20 cellular contexts compared by ENCODE assay signal in genomic region chr2:75609937-75610508, GRCh38. TPM values are rescaled to one million over a fixed set of nuclear protein-coding genes. Genes with fewer than 3 reads are reported as not detected.
"Had no signal": no experiment of that assay in that cellular context is flagged by ENCODE, and none has a peak within 500 bp of the region (broad histone marks: within the 10 kb centered on the region; RNA-seq: fewer than 3 reads in every experiment).

No MANE protein-coding gene starts in this region.

- H3K36me3 ChIP-seq: adrenal gland, gastrocnemius medialis, heart left ventricle, left ventricle myocardium inferior, prostate gland, right atrium auricular region, tibial artery, WERI-Rb-1 had no signal

- H3K4me3 ChIP-seq: adrenal gland, body of pancreas, gastrocnemius medialis, heart left ventricle, left ventricle myocardium inferior, prostate gland, right atrium auricular region, tibial artery had no signal

- H3K4me1 ChIP-seq: adrenal gland, prostate gland had no signal

- H3K27ac ChIP-seq: adrenal gland, body of pancreas, epithelial cell of prostate, gastrocnemius medialis, heart left ventricle, left ventricle myocardium inferior, prostate gland, right atrium auricular region, tibial artery, WERI-Rb-1 had no signal

- H3K27me3 ChIP-seq: adrenal gland, body of pancreas, right atrium auricular region had no signal

- H3K9me3 ChIP-seq: adrenal gland, body of pancreas, gastrocnemius medialis, heart left ventricle, left ventricle myocardium inferior, prostate gland, right atrium auricular region, tibial artery had no signal

- ATAC-seq: activated naive CD4-positive, alpha-beta T cell treated with anti-CD3 and anti-CD28 coated beads, Interleukin-2, amount 50 U/mL, for 72 hours; body of pancreas; gastrocnemius medialis; heart left ventricle; stimulated activated naive CD8-positive, alpha-beta T cell treated with anti-CD3 and anti-CD28 coated beads, Interleukin-15, Interleukin-2, amounts not matched to agents 100 U/mL and 50 U/mL, for 24 hours had no signal

- DNase-seq: activated CD4-positive, alpha-beta T cell treated with anti-CD3 and anti-CD28 coated beads for 1 hour; activated CD4-positive, alpha-beta T cell treated with anti-CD3 and anti-CD28 coated beads, Interleukin-2, amount 50 U/mL, for 4 hours; activated gamma-delta T cell; adrenal gland; body of pancreas; gastrocnemius medialis; heart left ventricle; left ventricle myocardium inferior; nephron progenitor cell; stimulated activated CD4-positive, alpha-beta T cell treated with anti-CD3 and anti-CD28 coated beads, Interleukin-2, amount 100 ng/mL, for 24 hours; stimulated activated naive CD8-positive, alpha-beta T cell treated with anti-CD3 and anti-CD28 coated beads, Interleukin-15, Interleukin-2, amounts not matched to agents 100 U/mL and 50 U/mL, for 24 hours; substantia nigra; T-helper 2 cell; tibial artery; WERI-Rb-1 had no signal

RNA-seq across cellular contexts. Expression of gene EVA1A, which starts 49.3 kb away (rescaled TPM):
- total RNA-seq: activated CD8-positive, alpha-beta memory T cell treated with anti-CD3 and anti-CD28 coated beads for 36 hours had no signal
